ENCODE assay signal across 1 cellular context in the genomic region with DNA sequence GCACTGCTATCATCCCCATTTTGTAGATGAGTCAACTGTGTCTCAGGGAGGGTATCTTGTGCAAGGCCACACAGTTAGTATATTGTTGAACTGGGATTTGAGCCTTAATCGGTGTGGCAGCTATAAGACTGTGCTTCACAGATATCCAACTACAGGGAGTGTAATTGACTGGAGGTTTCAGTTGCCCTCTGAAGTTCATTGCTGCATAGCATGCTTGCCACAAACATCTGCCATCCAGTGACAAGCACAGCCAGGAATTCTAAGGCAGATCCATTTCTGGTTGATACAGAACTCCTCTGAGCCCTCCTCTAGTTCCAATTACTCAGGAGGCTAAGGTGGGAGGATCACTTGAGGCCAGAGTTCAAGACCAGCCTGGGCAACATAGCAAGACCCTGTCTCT.
TF ChIP-seq lines count a peak whose summit lies in the region.

No MANE protein-coding gene starts in this region.

TF ChIP-seq in HepG2, 621 proteins besides CTCF, POLR2A, EP300 and RAD21 (continued from another document):
- TF ChIP-seq ZBTB14 (CRISPR knock-in tag; IDR thresholded peaks at IDR 0.05), result no peak
